18 cellular contexts compared by ENCODE assay signal in genomic region chr10:62599161-62599560, GRCh38.
DNase-seq lines count a peak whose midpoint lies in the region; TF ChIP-seq lines count a peak whose summit lies in the region.
"Had no signal": no experiment of that assay in that cellular context is flagged by ENCODE, and none has a peak within 500 bp of the region (broad histone marks: within the 10 kb centered on the region; RNA-seq: fewer than 3 reads in every experiment).

No MANE protein-coding gene starts in this region.

- no peaks in the 10 kb centered on the region for H3K9me2 ChIP-seq in Karpas-422 (replicated peaks; ENCODE audit: insufficient read depth, low read length)

- no peaks in the 10 kb centered on the region for H3K36me3 ChIP-seq in Karpas-422 (ENCODE audit: insufficient read depth, low read length)
- H3K36me3 ChIP-seq in smooth muscle cell (ENCODE audit: low read depth), result no peaks in the 10 kb centered on the region
- no peaks in the 10 kb centered on the region for H3K36me3 ChIP-seq in WERI-Rb-1
- H3K36me3 ChIP-seq: BLaER1 had no signal

- DNase-seq in DMS153 treated with DMSO at 0.1 percent for 48 hours (lab: John Stamatoyannopoulos, UW; ENCODE audit: unreplicated experiment) (peak; percentile 27), DMS153 (lab: John Stamatoyannopoulos, UW) (no peak), Karpas-422 (peak; percentile 27), smooth muscle cell (lab: John Stamatoyannopoulos, UW; ENCODE audit: unreplicated experiment) (no peak), WERI-Rb-1 (no peak), foreskin fibroblast (no peak)
- DNase-seq: Caco-2; CD4-positive, CD25-positive, alpha-beta regulatory T cell; CD8-positive, alpha-beta T cell; DMS53; DMS79 treated with DMSO at 0.1 percent for 48 hours; GF-D8; H9; HFFc6 had no signal

- H3K4me3 ChIP-seq in Karpas-422 (ENCODE audit: low read length), result no peak overlapping the region
- H3K4me3 ChIP-seq in smooth muscle cell, result no peak overlapping the region
- H3K4me3 ChIP-seq in WERI-Rb-1 (ENCODE audit: low read depth, low read length), result no peak overlapping the region
- no peak overlapping the region for H3K4me3 ChIP-seq in foreskin fibroblast (ENCODE audit: low read depth in 1 of 2, low read length in 2 of 2)
- H3K4me3 ChIP-seq: BLaER1, GM23338 had no signal

- no peak overlapping the region for H3K27ac ChIP-seq in Karpas-422 (ENCODE audit: low read length)
- H3K27ac ChIP-seq in smooth muscle cell (ENCODE audit: low read depth), result no peak overlapping the region
- no peak overlapping the region for H3K27ac ChIP-seq in WERI-Rb-1
- H3K27ac ChIP-seq: 22Rv1, BLaER1, C4-2B had no signal

- H3F3A ChIP-seq in smooth muscle cell (ENCODE audit: low read depth), result no peaks in the 10 kb centered on the region

- H3K9me3 ChIP-seq in Karpas-422 (ENCODE audit: low read length) (no peaks in the 10 kb centered on the region), smooth muscle cell (replicated peaks; ENCODE audit: low read depth) (no peaks in the 10 kb centered on the region), WERI-Rb-1 (ENCODE audit: severe bottlenecking) (no peaks in the 10 kb centered on the region)
- H3K9me3 ChIP-seq: BLaER1, Caco-2 had no signal

- no peak overlapping the region for H3K9ac ChIP-seq in Karpas-422 (ENCODE audit: low read length)
- no peak overlapping the region for H3K9ac ChIP-seq in smooth muscle cell (ENCODE audit: low read depth)
- H3K9ac ChIP-seq: BLaER1 had no signal

- H3K79me2 ChIP-seq in Karpas-422 (ENCODE audit: low read length) (no peaks in the 10 kb centered on the region), smooth muscle cell (ENCODE audit: low read depth) (no peaks in the 10 kb centered on the region)

- H3K4me1 ChIP-seq in Karpas-422 (ENCODE audit: low read length), result peaks cover 7% of the 10 kb centered on the region; the same call in 1 of the 2 replicates
- H3K4me1 ChIP-seq in smooth muscle cell (ENCODE audit: low read depth), result peaks cover 9% of the 10 kb centered on the region
- H3K4me1 ChIP-seq: BLaER1, Caco-2 had no signal

- TF ChIP-seq CTCF in smooth muscle cell (IDR thresholded peaks at IDR 0.05; ENCODE audit: borderline replicate concordance, insufficient read depth, poor library complexity, severe bottlenecking), result no peak
- TF ChIP-seq CTCF in WERI-Rb-1 (IDR thresholded peaks at IDR 0.05; ENCODE audit: low read depth, low read length), result no peak
- no peak for TF ChIP-seq CTCF in foreskin fibroblast (IDR thresholded peaks at IDR 0.05; ENCODE audit: low read depth, low read length)

- H4K20me1 ChIP-seq in Karpas-422 (ENCODE audit: insufficient read depth, low read depth, low read length) (no peaks in the 10 kb centered on the region), smooth muscle cell (ENCODE audit: low read depth) (no peaks in the 10 kb centered on the region)
- H4K20me1 ChIP-seq: BLaER1 had no signal

- 87% methylated on average over 2 of the region's 2 CpGs for WGBS in smooth muscle cell (ENCODE audit: low lambda C conversion rate)

- H3K4me2 ChIP-seq in Karpas-422 (ENCODE audit: low read depth, low read length, poor library complexity, severe bottlenecking), result no peak overlapping the region
- no peak overlapping the region for H3K4me2 ChIP-seq in smooth muscle cell
- H3K4me2 ChIP-seq: BLaER1, GM23338 had no signal

- H3K27me3 ChIP-seq in Karpas-422 (ENCODE audit: low read length), result no peaks in the 10 kb centered on the region
- no peaks in the 10 kb centered on the region for H3K27me3 ChIP-seq in smooth muscle cell (ENCODE audit: low read depth)
- H3K27me3 ChIP-seq in WERI-Rb-1 (ENCODE audit: insufficient read depth, low read depth, severe bottlenecking), result peaks cover 29% of the 10 kb centered on the region
- H3K27me3 ChIP-seq: BLaER1 had no signal

- no peak overlapping the region for H2AFZ ChIP-seq in Karpas-422 (ENCODE audit: low read length)
- peak overlapping the region; percentile 28 for H2AFZ ChIP-seq in smooth muscle cell (ENCODE audit: low read depth)
- H2AFZ ChIP-seq: GM23338 had no signal

Comparison
In these comparisons a context has a peak if more than half of its experiments do, and no peak if none do; other contexts are left out.
1. DNase-seq: peak in DMS153 treated with DMSO at 0.1 percent for 48 hours (single experiment) and Karpas-422 (single experiment); none in DMS153 (single experiment), smooth muscle cell (single experiment), WERI-Rb-1 (single experiment) and foreskin fibroblast (0 of 2).